17 cellular contexts compared by ENCODE assay signal in genomic region chr18:6069539-6069938, GRCh38.
"Had no signal": no experiment of that assay in that cellular context is flagged by ENCODE, and none has a peak within 500 bp of the region (broad histone marks: within the 10 kb centered on the region; RNA-seq: fewer than 3 reads in every experiment).

No MANE protein-coding gene starts in this region.

- H3K9me3 ChIP-seq: ascending aorta, stomach, testis, upper lobe of left lung had no signal

- H3K27ac ChIP-seq: ascending aorta, cardiac muscle cell, dorsolateral prefrontal cortex, left ventricle myocardium inferior, pancreas, stomach, testis, upper lobe of left lung, VCaP had no signal

- FAIRE-seq: keratinocyte, pancreas had no signal

- H3K4me3 ChIP-seq: ascending aorta, cardiac muscle cell, dorsolateral prefrontal cortex, left ventricle myocardium inferior, pancreas, stomach, testis, upper lobe of left lung had no signal

- ATAC-seq: activated naive CD8-positive, alpha-beta T cell treated with anti-CD3 and anti-CD28 coated beads, Interleukin-2, amount 50 U/mL, for 24 hours; pancreas had no signal

- H3K4me1 ChIP-seq: ascending aorta, left ventricle myocardium inferior, pancreas, stomach, testis, upper lobe of left lung had no signal

- DNase-seq: activated CD4-positive, alpha-beta T cell treated with anti-CD3 and anti-CD28 coated beads, Interleukin-2, amount 50 U/mL, for 48 hours; activated naive CD4-positive, alpha-beta T cell treated with anti-CD3 and anti-CD28 coated beads for 36 hours; activated naive CD8-positive, alpha-beta T cell treated with anti-CD3 and anti-CD28 coated beads, Interleukin-2, amount 50 U/mL, for 24 hours; dorsolateral prefrontal cortex; endodermal cell; erythroblast; left ventricle myocardium inferior; naive B cell; pancreas; stimulated activated CD4-positive, alpha-beta T cell treated with anti-CD3 and anti-CD28 coated beads, Interleukin-1b, Interleukin-23, amount 100 ng/mL, for 48 hours; stomach; testis; upper lobe of left lung had no signal

- H3K36me3 ChIP-seq: ascending aorta, cardiac muscle cell, left ventricle myocardium inferior, pancreas, stomach, upper lobe of left lung had no signal

- H3K27me3 ChIP-seq: ascending aorta, cardiac muscle cell, dorsolateral prefrontal cortex, pancreas, stomach, testis, upper lobe of left lung had no signal
